22 cellular contexts compared by ENCODE assay signal in the genomic region with DNA sequence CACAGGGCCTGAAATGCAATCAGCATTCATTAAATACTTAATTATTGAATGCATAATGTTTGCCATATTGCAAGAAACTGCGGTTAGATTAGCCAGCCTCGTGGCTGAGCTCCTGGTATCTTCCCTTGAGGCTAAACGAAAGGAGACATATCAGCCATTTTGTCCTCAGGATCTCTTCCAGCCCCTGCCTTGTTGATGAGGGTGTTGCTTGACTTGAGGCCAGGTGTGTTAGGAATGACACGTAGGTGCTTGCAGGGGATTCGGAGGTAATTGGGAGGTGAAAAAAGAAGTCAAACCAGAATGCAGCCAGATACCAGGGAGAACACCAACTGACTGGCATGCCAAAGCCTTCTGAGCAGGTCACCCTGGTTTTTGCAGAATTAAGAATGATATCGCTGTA. TPM values are rescaled to one million over a fixed set of nuclear protein-coding genes. Genes with fewer than 3 reads are reported as not detected.
DNase-seq lines count a peak whose midpoint lies in the region; ATAC-seq and TF ChIP-seq lines count a peak whose summit lies in the region.
"Had no signal": no experiment of that assay in that cellular context is flagged by ENCODE, and none has a peak within 500 bp of the region (broad histone marks: within the 10 kb centered on the region; RNA-seq: fewer than 3 reads in every experiment).

No MANE protein-coding gene starts in this region.

- no peaks in the 10 kb centered on the region for H3K23me2 ChIP-seq in H9 (ENCODE audit: insufficient read length, low read depth, low read length, poor library complexity, severe bottlenecking)

- no peak overlapping the region for H3T11ph ChIP-seq in H9 (ENCODE audit: low read length)

- no peak overlapping the region for H2BK15ac ChIP-seq in H9 (ENCODE audit: low read depth, low read length)

- H2BK5ac ChIP-seq in H9 (ENCODE audit: insufficient read length, low read length) = no peak overlapping the region

- H3K36me3 Mint-ChIP-seq in H9 (ENCODE audit: insufficient read depth in 1 of 3, low read depth in 3 of 3) = no peaks in the 10 kb centered on the region
- H3K36me3 Mint-ChIP-seq: CD8-positive, alpha-beta T cell had no signal

- H3K9me3 ChIP-seq in H9 (ENCODE audit: control insufficient read depth, low read depth, low read length) = no peaks in the 10 kb centered on the region
- no peaks in the 10 kb centered on the region for H3K9me3 ChIP-seq in mammary epithelial cell (replicated peaks; ENCODE audit: insufficient read depth, low read length)
- no peaks in the 10 kb centered on the region for H3K9me3 ChIP-seq in esophagus squamous epithelium
- no peaks in the 10 kb centered on the region for H3K9me3 ChIP-seq in psoas muscle
- H3K9me3 ChIP-seq: BLaER1 treated with 17β-estradiol and CSF1 and Interleukin-3, amounts not matched to agents 10 nM and 100 nM had no signal

- H2BK12ac ChIP-seq in H9 (ENCODE audit: insufficient read length, low read depth, low read length) = peak overlapping the region; percentile 12

- no peak overlapping the region for H4K5ac ChIP-seq in H9 (ENCODE audit: insufficient read length, low read depth, low read length)

- no peaks in the 10 kb centered on the region; the same call in 1 of the 2 replicates for H3K27me3 Mint-ChIP-seq in H9 (ENCODE audit: low read depth)

- H3K4me3 ChIP-seq in mammary epithelial cell (replicated peaks in 1 of 3; ENCODE audit: insufficient read depth in 1 of 3, low read depth in 2 of 3, low read length in 3 of 3) = no peak overlapping the region
- peak overlapping the region in 1 of 4 donors; percentile 25 for H3K4me3 ChIP-seq in esophagus squamous epithelium
- H3K4me3 ChIP-seq in psoas muscle = no peak overlapping the region
- H3K4me3 ChIP-seq: BLaER1 treated with 17β-estradiol and CSF1 and Interleukin-3, amounts not matched to agents 10 nM and 100 nM had no signal

- WGBS in H9 (ENCODE audit: extremely low coverage, insufficient read length, low lambda C conversion rate) = no CpG with 5 or more reads among the region's 6 CpGs
- WGBS in mammary epithelial cell (ENCODE audit: low coverage, missing lambda C conversion rate) = 1% methylated on average over 6 of the region's 6 CpGs
- 47 to 49% methylated on average over 6 of the region's 6 CpGs for WGBS in esophagus squamous epithelium, 2 donors
- 57 to 89% (median 59%) methylated on average over 6 of the region's 6 CpGs for WGBS in psoas muscle, 3 donors

- H3K23ac ChIP-seq in H9 (ENCODE audit: insufficient read length, low read depth, low read length) = no peak overlapping the region

- H4K20me1 ChIP-seq in H9 (ENCODE audit: control insufficient read depth, insufficient read depth, insufficient read length) = no peaks in the 10 kb centered on the region
- no peaks in the 10 kb centered on the region for H4K20me1 ChIP-seq in mammary epithelial cell (ENCODE audit: insufficient read depth, low read length)
- H4K20me1 ChIP-seq: BLaER1 treated with 17β-estradiol and CSF1 and Interleukin-3, amounts not matched to agents 10 nM and 100 nM had no signal

- H3K27ac ChIP-seq in H9 (ENCODE audit: insufficient read length, low read depth, low read length) = no peak overlapping the region
- peak overlapping the region; percentile 70 for H3K27ac ChIP-seq in mammary epithelial cell (ENCODE audit: insufficient read depth, low read depth, low read length)
- H3K27ac ChIP-seq in esophagus squamous epithelium = peak overlapping the region; percentile 72 to 90 (median 77)
- peak overlapping the region; percentile 85 for H3K27ac ChIP-seq in psoas muscle
- H3K27ac ChIP-seq: BLaER1 treated with 17β-estradiol and CSF1 and Interleukin-3, amounts not matched to agents 10 nM and 100 nM had no signal

- in situ Hi-C loops in mammary epithelial cell (cut with MboI; ENCODE audit: low sequenced_read_pairs in 2 of 2) = no loop called here

- no peak overlapping the region for H2BK120ac ChIP-seq in H9 (ENCODE audit: low read depth, low read length, poor library complexity, severe bottlenecking)

- no peak for DNase-seq in H9
- peak; percentile 70 for DNase-seq in mammary epithelial cell
- DNase-seq in esophagus squamous epithelium (lab: John Stamatoyannopoulos, UW) = no peak
- DNase-seq in psoas muscle = no peak
- no peak for DNase-seq in activated CD4-positive, alpha-beta T cell treated with anti-CD3 and anti-CD28 coated beads for 4 hours
- DNase-seq in NCI-H2107 (lab: John Stamatoyannopoulos, UW) = no peak
- DNase-seq in T1000 (lab: John Stamatoyannopoulos, UW) = no peak
- DNase-seq in activated naive CD4-positive, alpha-beta T cell (lab: John Stamatoyannopoulos, UW) = no peak
- DNase-seq: Calu3; CD8-positive, alpha-beta T cell; DMS53; GOT3; IMR-90; NCI-H1048; NCI-H1436 treated with DMSO at 0.1 percent for 48 hours; NCI-H2029 treated with DMSO at 0.1 percent for 48 hours; NCI-H2171 treated with DMSO at 0.1 percent for 48 hours; NCI-H446; NCI-H526 treated with DMSO at 0.1 percent for 48 hours had no signal

- CTCF ChIA-PET in mammary epithelial cell (lab: Charles Lee; ENCODE audit: low non-redundant PET) = no interaction called here

- H3K27me3 ChIP-seq in H9 (ENCODE audit: insufficient read depth, low read length) (no peaks in the 10 kb centered on the region), mammary epithelial cell (ENCODE audit: insufficient read depth, low read length) (no peaks in the 10 kb centered on the region), esophagus squamous epithelium (no peaks in the 10 kb centered on the region), psoas muscle (ENCODE audit: insufficient read depth in 3 of 3, low read length in 2 of 3) (no peaks in the 10 kb centered on the region)
- H3K27me3 ChIP-seq: BLaER1 treated with 17β-estradiol and CSF1 and Interleukin-3, amounts not matched to agents 10 nM and 100 nM had no signal

- H3K4me3 Mint-ChIP-seq in H9 = no peak overlapping the region
- H3K4me3 Mint-ChIP-seq: CD8-positive, alpha-beta T cell had no signal

- H3K9ac ChIP-seq in H9 (ENCODE audit: extremely low read depth, insufficient read length, low read length) (no peak overlapping the region), mammary epithelial cell (ENCODE audit: insufficient read depth, low read length) (peak overlapping the region; percentile 2)
- H3K9ac ChIP-seq: BLaER1 treated with 17β-estradiol and CSF1 and Interleukin-3, amounts not matched to agents 10 nM and 100 nM had no signal

- peaks cover 17 to 20% of the 10 kb centered on the region in 2 experiments for H3K4me1 Mint-ChIP-seq in H9

- H3K18ac ChIP-seq in H9 (ENCODE audit: insufficient read length, low read depth, low read length) = no peak overlapping the region

- H3K14ac ChIP-seq in H9 (ENCODE audit: insufficient read depth, low read length) = no peak overlapping the region

- H2BK20ac ChIP-seq in H9 (ENCODE audit: low read depth, low read length, poor library complexity, severe bottlenecking) = no peak overlapping the region

- TF ChIP-seq POLR2A in esophagus squamous epithelium (IDR thresholded peaks at IDR 0.05) = no peak

- H3K56ac ChIP-seq in H9 (ENCODE audit: insufficient read length, low read depth, low read length) = no peak overlapping the region

- H2AFZ ChIP-seq in H9 (ENCODE audit: low read length) (no peak overlapping the region), mammary epithelial cell (ENCODE audit: low read depth, low read length) (peak overlapping the region; percentile 23)

- H4K91ac ChIP-seq in H9 (ENCODE audit: insufficient read length, low read depth, low read length) = no peak overlapping the region

- peaks cover 17% of the 10 kb centered on the region for H3K36me3 ChIP-seq in mammary epithelial cell (ENCODE audit: insufficient read depth, low read length)
- peaks cover 0 to 13% (median 0%) of the 10 kb centered on the region in 3 donors for H3K36me3 ChIP-seq in esophagus squamous epithelium
- H3K36me3 ChIP-seq in psoas muscle (ENCODE audit: insufficient read depth in 1 of 2, low read depth in 1 of 2) = no peaks in the 10 kb centered on the region
- H3K36me3 ChIP-seq: BLaER1 treated with 17β-estradiol and CSF1 and Interleukin-3, amounts not matched to agents 10 nM and 100 nM had no signal

- H3K27ac Mint-ChIP-seq in H9 = no peak overlapping the region
- H3K27ac Mint-ChIP-seq: CD8-positive, alpha-beta T cell had no signal

- no peak for TF ChIP-seq CTCF in H9 (conservative IDR thresholded peaks at IDR 0.05)
- TF ChIP-seq CTCF in mammary epithelial cell (conservative IDR thresholded peaks at IDR 0.05 in 1 of 2, IDR thresholded peaks at IDR 0.05 in 1 of 2; ENCODE audit: extremely low read depth in 1 of 2, insufficient read depth in 1 of 2, low read depth in 1 of 2, low read length in 2 of 2) = no peak
- TF ChIP-seq CTCF in esophagus squamous epithelium (IDR thresholded peaks at IDR 0.05) = no peak
- no peak for TF ChIP-seq CTCF in psoas muscle (IDR thresholded peaks at IDR 0.05)

- ATAC-seq in psoas muscle = no peak
- ATAC-seq: CD8-positive, alpha-beta T cell; Right ventricle myocardium inferior had no signal

- no peak overlapping the region for H3K4ac ChIP-seq in H9 (ENCODE audit: low read depth, low read length)

- intact Hi-C loops in mammary epithelial cell (cut with micrococcal nuclease) (no loop called here), esophagus squamous epithelium (cut with DNase I) (no loop called here), psoas muscle (cut with DNase I) (no loop called here)

- no peak overlapping the region for H2AK5ac ChIP-seq in H9 (ENCODE audit: insufficient read length, low read length)

- no peak overlapping the region for H3K4me2 ChIP-seq in H9 (ENCODE audit: insufficient read depth, insufficient read length, low read length)
- H3K4me2 ChIP-seq in mammary epithelial cell (ENCODE audit: insufficient read depth, low read depth, low read length) = peak overlapping the region; percentile 65
- H3K4me2 ChIP-seq: BLaER1 treated with 17β-estradiol and CSF1 and Interleukin-3, amounts not matched to agents 10 nM and 100 nM had no signal

- dilution Hi-C loops in mammary epithelial cell (cut with HindIII; ENCODE audit: low sequenced_read_pairs) = no loop called here

- no peak overlapping the region for H4K8ac ChIP-seq in H9 (replicated peaks; ENCODE audit: insufficient read length, low read depth, low read length)

- H3K4me1 ChIP-seq in H9 (ENCODE audit: insufficient read depth, low read length) (no peaks in the 10 kb centered on the region), mammary epithelial cell (ENCODE audit: insufficient read depth, low read length) (peaks cover 57% of the 10 kb centered on the region), esophagus squamous epithelium (peaks cover 15 to 76% (median 21%) of the 10 kb centered on the region in 3 donors), psoas muscle (peaks cover 41% of the 10 kb centered on the region)

- BruUV-seq in mammary epithelial cell (replicated peaks; lab: Mats Ljungman, UMichigan) = no TSS peak

- no peaks in the 10 kb centered on the region for H3K79me1 ChIP-seq in H9 (ENCODE audit: insufficient read depth, low read depth, low read length, poor library complexity, severe bottlenecking)

- no peaks in the 10 kb centered on the region for H3K79me2 ChIP-seq in H9 (ENCODE audit: insufficient read depth, low read length)
- peaks cover 88% of the 10 kb centered on the region for H3K79me2 ChIP-seq in mammary epithelial cell (ENCODE audit: insufficient read depth, low read length)

- no peaks in the 10 kb centered on the region for H3K9me3 Mint-ChIP-seq in H9
- H3K9me3 Mint-ChIP-seq: CD8-positive, alpha-beta T cell had no signal

RNA-seq across cellular contexts. Expression of a gene that starts 12.5 kb away (rescaled TPM):
- total RNA-seq in H9 (2021) (0.66 and 0.88 TPM in 2 replicates), mammary epithelial cell (10 to 100 TPM; 57.3 to 76.1 TPM), esophagus squamous epithelium (10 to 100 TPM; 33.4 to 63.1 (median 59.1) TPM), psoas muscle (10 to 100 TPM; 23.5 to 64.1 (median 38.2) TPM)
- polyA plus RNA-seq in mammary epithelial cell (27.3 TPM), psoas muscle (10 to 100 TPM in 2 of 3 donors, 1 to 10 TPM in 1; 1.1 to 24.3 (median 14.9) TPM)
- 44.5 TPM for polyA minus RNA-seq in mammary epithelial cell
- total RNA-seq: CD8-positive, alpha-beta T cell; OCI-LY7 had no signal

Comparison
In these comparisons a context has a peak if more than half of its experiments do, and no peak if none do; other contexts are left out.
1. RNA of a gene that starts 12.5 kb away (total RNA-seq): 57.3 to 76.1 TPM in mammary epithelial cell, 33.4 to 63.1 TPM in esophagus squamous epithelium and 23.5 to 64.1 TPM in psoas muscle; 0.66 to 0.88 TPM in H9; every median in the first group is over 10 times any median in the second.